ENCODE assay signal across 30 cellular contexts in the genomic region with DNA sequence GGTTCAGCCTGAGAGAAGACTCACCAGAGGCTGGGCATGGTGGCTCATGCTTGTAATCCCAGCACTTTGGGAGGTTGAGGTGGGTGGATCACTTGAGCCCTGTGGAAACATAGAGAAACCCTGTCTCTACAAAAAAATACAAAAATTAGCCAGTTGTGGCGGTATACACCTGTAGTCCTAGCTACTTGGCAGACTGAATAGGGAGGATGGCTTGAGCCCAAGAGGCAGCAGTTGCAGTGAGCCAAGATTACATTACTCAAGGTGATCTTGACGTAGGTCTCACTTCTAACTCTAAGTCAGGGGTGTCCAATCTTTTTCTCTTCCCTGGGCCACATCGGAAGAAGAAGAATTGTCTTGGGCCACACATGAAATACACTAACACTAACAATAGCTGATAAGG.
"Had no signal": no experiment of that assay in that cellular context is flagged by ENCODE, and none has a peak within 500 bp of the region (broad histone marks: within the 10 kb centered on the region; RNA-seq: fewer than 3 reads in every experiment).

No MANE protein-coding gene starts in this region.

- H3K4me1 ChIP-seq: foreskin keratinocyte, gastrocnemius medialis, heart left ventricle had no signal

- ATAC-seq: activated CD4-positive, alpha-beta T cell treated with anti-CD3 and anti-CD28 coated beads for 36 hours; activated CD8-positive, alpha-beta memory T cell treated with anti-CD3 and anti-CD28 coated beads, Interleukin-2, amount 10 ng/mL, durations not matched to agents 7 days and 5 days; activated CD8-positive, alpha-beta T cell treated with anti-CD3 and anti-CD28 coated beads, Interleukin-2, amount 10 ng/mL, durations not matched to agents 7 days and 5 days; activated naive CD8-positive, alpha-beta T cell treated with anti-CD3 and anti-CD28 coated beads, Interleukin-2, amount 50 U/mL, for 24 hours; effector memory CD8-positive, alpha-beta T cell; foreskin keratinocyte; gastrocnemius medialis; heart left ventricle had no signal

- H3K27ac ChIP-seq: adrenal gland, esophagus muscularis mucosa, foreskin keratinocyte, gastrocnemius medialis, heart left ventricle had no signal

- H3K36me3 ChIP-seq: adrenal gland, esophagus muscularis mucosa, gastrocnemius medialis, heart left ventricle had no signal

- H3K9me3 ChIP-seq: adrenal gland, esophagus muscularis mucosa, gastrocnemius medialis, heart left ventricle had no signal

- H3K27me3 ChIP-seq: adrenal gland, esophagus muscularis mucosa, foreskin keratinocyte, gastrocnemius medialis had no signal

- H3K4me3 ChIP-seq: adrenal gland, esophagus muscularis mucosa, gastrocnemius medialis, heart left ventricle had no signal

- DNase-seq: activated CD4-positive, alpha-beta memory T cell treated with anti-CD3 and anti-CD28 coated beads for 36 hours; activated CD4-positive, alpha-beta T cell treated with anti-CD3 and anti-CD28 coated beads for 36 hours; activated CD4-positive, alpha-beta T cell treated with anti-CD3 and anti-CD28 coated beads, Interleukin-2, amount 10 ng/mL, durations not matched to agents 24 days and 14 days; activated CD4-positive, CD25-positive, alpha-beta regulatory T cell; activated CD4-positive, CD25-positive, alpha-beta regulatory T cell treated with anti-CD3 and anti-CD28 coated beads, Interleukin-2, amount 50 U/mL, for 72 hours; activated CD8-positive, alpha-beta memory T cell treated with anti-CD3 and anti-CD28 coated beads, Interleukin-2, amount 10 ng/mL, durations not matched to agents 7 days and 5 days; activated CD8-positive, alpha-beta memory T cell treated with anti-CD3 and anti-CD28 coated beads, Interleukin-2, amount 50 U/mL, for 4 hours; activated CD8-positive, alpha-beta T cell treated with anti-CD3 and anti-CD28 coated beads, Interleukin-2, amount 10 ng/mL, durations not matched to agents 7 days and 5 days; activated effector memory CD4-positive, alpha-beta T cell treated with anti-CD3 and anti-CD28 coated beads, Interleukin-2, amount 50 U/mL, for 16 hours; activated naive CD4-positive, alpha-beta T cell treated with anti-CD3 and anti-CD28 coated beads for 36 hours; activated naive CD8-positive, alpha-beta T cell treated with anti-CD3 and anti-CD28 coated beads for 36 hours; activated naive CD8-positive, alpha-beta T cell treated with anti-CD3 and anti-CD28 coated beads, Interleukin-2, amount 50 U/mL, for 24 hours; activated T-cell treated with anti-CD3 and anti-CD28 coated beads, Interleukin-2, amount 50 U/mL, for 1 hour; activated T-cell treated with anti-CD3 and anti-CD28 coated beads, Interleukin-2, amount 50 U/mL, for 48 hours; amygdala; aorta; cortex of kidney; dermis blood vessel endothelial cell; effector CD4-positive, alpha-beta T cell; effector memory CD8-positive, alpha-beta T cell; erythroblast; foreskin keratinocyte; gastrocnemius medialis; glutamatergic neuron; heart left ventricle; T-helper 2 cell had no signal

- FAIRE-seq: bronchial epithelial cell, colon had no signal
